In genomic region chr3:171811913-171812321, GRCh38 we compare ENCODE assay signal across 1 cellular context.
TF ChIP-seq lines count a peak whose summit lies in the region.

No MANE protein-coding gene starts in this region.

TF ChIP-seq in WTC11, 78 proteins besides CTCF, POLR2A, EP300 and RAD21 (continued from another document):
- TF ChIP-seq RELA (CRISPR knock-in tag; IDR thresholded peaks at IDR 0.05; ENCODE audit: borderline replicate concordance) = no peak
- no peak for TF ChIP-seq FOXP1 (CRISPR knock-in tag; IDR thresholded peaks at IDR 0.05; ENCODE audit: borderline replicate concordance)
